9 cellular contexts compared by ENCODE assay signal in the genomic region with DNA sequence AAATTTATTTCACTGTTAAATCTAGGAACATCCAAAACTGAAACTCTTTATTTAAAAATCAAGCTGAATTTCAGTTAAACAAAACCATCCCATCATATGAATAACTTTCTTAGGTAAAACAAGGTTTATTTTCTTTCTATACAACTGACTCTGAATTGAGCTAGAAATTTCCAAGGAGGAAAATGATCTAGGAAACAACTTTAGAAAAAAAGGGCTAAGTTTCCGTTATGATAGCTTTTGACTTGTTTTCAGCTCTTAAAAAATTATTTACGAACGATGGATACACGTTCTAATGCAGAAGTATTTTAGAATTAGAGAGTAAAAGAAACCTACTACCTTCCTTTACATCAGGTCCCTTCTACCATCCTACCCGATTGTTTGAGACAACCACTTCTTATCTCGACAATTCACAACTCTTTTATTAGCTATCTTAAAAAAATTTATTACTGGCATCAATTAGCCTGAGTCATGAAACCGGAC. TPM values are rescaled to one million over a fixed set of nuclear protein-coding genes. Genes with fewer than 3 reads are reported as not detected.
DNase-seq lines count a peak whose midpoint lies in the region; ATAC-seq, FAIRE-seq and TF ChIP-seq lines count a peak whose summit lies in the region.
"Had no signal": no experiment of that assay in that cellular context is flagged by ENCODE, and none has a peak within 500 bp of the region (broad histone marks: within the 10 kb centered on the region; RNA-seq: fewer than 3 reads in every experiment).

No MANE protein-coding gene starts in this region.

- peak overlapping the region; percentile 27 for H3K27ac Mint-ChIP-seq in CD8-positive, alpha-beta T cell

- peak overlapping the region; percentile 92 for H3K4me2 ChIP-seq in PC-3 (ENCODE audit: low read length)
- peak overlapping the region; percentile 64 for H3K4me2 ChIP-seq in endothelial cell of umbilical vein (ENCODE audit: insufficient read depth, low read length)
- peak overlapping the region; percentile 92 for H3K4me2 ChIP-seq in osteoblast (ENCODE audit: insufficient read depth, low read length)

- no peaks in the 10 kb centered on the region for H3K9me2 ChIP-seq in PC-3 (replicated peaks; ENCODE audit: low read length)

- H2AFZ ChIP-seq in PC-3 (ENCODE audit: low read length) (peak overlapping the region; percentile 83), endothelial cell of umbilical vein (ENCODE audit: low read depth, low read length) (peak overlapping the region; percentile 64), osteoblast (ENCODE audit: low read length) (no peak overlapping the region)

- TF ChIP-seq CTCF in CD8-positive, alpha-beta T cell (IDR thresholded peaks at IDR 0.05), result no peak
- TF ChIP-seq CTCF in PC-3 (conservative IDR thresholded peaks at IDR 0.05; ENCODE audit: low read depth, low read length) (no peak), endothelial cell of umbilical vein (IDR thresholded peaks at IDR 0.05; ENCODE audit: extremely low read depth in 1 of 2, insufficient read depth in 1 of 2, low read depth in 1 of 2, low read length in 2 of 2) (no peak), osteoblast (IDR thresholded peaks at IDR 0.05; ENCODE audit: extremely low read depth, low read depth, low read length) (no peak)

- POLR2A ChIA-PET in CD8-positive, alpha-beta T cell (lab: Charles Lee), result interaction anchor here (1.1 to 1.7 kb wide), 5 partner anchors 11 to 128 kb away, joined by 3 to 5 read pairs (median 4); no protein-coding TSS in a partner anchor
- POLR2A ChIA-PET in PC-3 (lab: Charles Lee; ENCODE audit: unreplicated experiment) (interaction anchor here (0.6 kb wide), 1 partner anchor 50 kb away, joined by 3 read pairs; no protein-coding TSS in a partner anchor), endothelial cell of umbilical vein (lab: Charles Lee) (interaction anchor here (1.4 kb wide), 1 partner anchor 269 kb away, joined by 3 read pairs; no protein-coding TSS in a partner anchor)

- TF ChIP-seq POLR2A in endothelial cell of umbilical vein (IDR thresholded peaks at IDR 0.05; ENCODE audit: low read depth, low read length), result no peak

- no peaks in the 10 kb centered on the region for H3K9me1 ChIP-seq in endothelial cell of umbilical vein (replicated peaks; ENCODE audit: control insufficient read depth, extremely low read depth, insufficient read depth, low read length)

- H3K36me3 Mint-ChIP-seq in CD8-positive, alpha-beta T cell, result peaks cover 7% of the 10 kb centered on the region

- H3K27me3 ChIP-seq in CD8-positive, alpha-beta T cell (ENCODE audit: insufficient read depth, low read length), result no peaks in the 10 kb centered on the region
- H3K27me3 ChIP-seq in PC-3 (ENCODE audit: low read length) (peaks cover 75% of the 10 kb centered on the region), endothelial cell of umbilical vein (ENCODE audit: control insufficient read depth in 2 of 2, insufficient read depth in 2 of 2, low read length in 2 of 2) (peaks cover 9 to 29% of the 10 kb centered on the region in 2 experiments), osteoblast (ENCODE audit: insufficient read depth, low read length) (peaks cover 57% of the 10 kb centered on the region)

- peaks cover 23% of the 10 kb centered on the region for H3K79me2 ChIP-seq in PC-3 (ENCODE audit: low read length)
- H3K79me2 ChIP-seq in endothelial cell of umbilical vein (ENCODE audit: control insufficient read depth, insufficient read depth, low read length), result peaks cover 16% of the 10 kb centered on the region
- peaks cover 22% of the 10 kb centered on the region for H3K79me2 ChIP-seq in osteoblast (ENCODE audit: insufficient read depth, low read length)

- H3K27ac ChIP-seq in CD8-positive, alpha-beta T cell (ENCODE audit: low read depth, low read length), result no peak overlapping the region
- no peak overlapping the region for H3K27ac ChIP-seq in PC-3 (ENCODE audit: low read length)
- H3K27ac ChIP-seq in endothelial cell of umbilical vein (ENCODE audit: insufficient read depth, low read depth, low read length), result no peak overlapping the region
- no peak overlapping the region for H3K27ac ChIP-seq in osteoblast (ENCODE audit: low read depth, low read length)

- CTCF ChIA-PET in CD8-positive, alpha-beta T cell (lab: Charles Lee), result interaction anchor here (1.3 to 2.4 kb wide), 7 partner anchors 9 to 132 kb away, joined by 4 to 11 read pairs (median 5); no protein-coding TSS in a partner anchor
- CTCF ChIA-PET in PC-3 (lab: Charles Lee) (interaction anchor here (0.5 to 1.0 kb wide), 3 partner anchors 9 to 205 kb away, joined by 3 to 5 read pairs (median 4); no protein-coding TSS in a partner anchor), endothelial cell of umbilical vein (lab: Charles Lee) (interaction anchor here (0.7 to 4.3 kb wide), 24 partner anchors 9 to 433 kb away, joined by 3 to 46 read pairs (median 4); no protein-coding TSS in a partner anchor)

- FAIRE-seq in endothelial cell of umbilical vein (lab: Jason Lieb, UNC), result peak; percentile 77

- no peak for DNase-seq in CD8-positive, alpha-beta T cell
- DNase-seq in PC-3 (no peak), endothelial cell of umbilical vein (ENCODE audit: low read depth, low spot score) (no peak), osteoblast (ENCODE audit: insufficient read length, low spot score, missing footprints) (peak; percentile 56), pons (ENCODE audit: low spot score) (no peak), amniotic stem cell (lab: John Stamatoyannopoulos, UW) (no peak)
- DNase-seq in stimulated activated CD4-positive, alpha-beta T cell treated with anti-CD3 and anti-CD28 coated beads, Interleukin-2, amount 100 ng/mL, for 48 hours, result no peak
- DNase-seq: NCI-H2029 treated with DMSO at 0.1 percent for 48 hours had no signal

- no peaks in the 10 kb centered on the region for H3K9me3 Mint-ChIP-seq in CD8-positive, alpha-beta T cell

- no TSS peak for BruUV-seq in PC-3 (replicated peaks; lab: Mats Ljungman, UMichigan)
- BruUV-seq in endothelial cell of umbilical vein (replicated peaks; lab: Mats Ljungman, UMichigan), result no TSS peak

- no peaks in the 10 kb centered on the region for H3K4me1 ChIP-seq in CD8-positive, alpha-beta T cell (ENCODE audit: insufficient read depth, low read length)
- H3K4me1 ChIP-seq in PC-3 (ENCODE audit: insufficient read depth, low read length) (no peaks in the 10 kb centered on the region), endothelial cell of umbilical vein (ENCODE audit: control insufficient read depth, extremely low read depth, insufficient read depth, low read length) (peaks cover 2% of the 10 kb centered on the region), osteoblast (ENCODE audit: insufficient read depth, low read length) (peaks cover 13% of the 10 kb centered on the region)

- peaks cover 14% of the 10 kb centered on the region for H3K27me3 Mint-ChIP-seq in CD8-positive, alpha-beta T cell (ENCODE audit: low read depth)

- H3K4me3 Mint-ChIP-seq in CD8-positive, alpha-beta T cell, result peak overlapping the region; percentile 84

- no peaks in the 10 kb centered on the region for H4K20me1 ChIP-seq in PC-3 (ENCODE audit: low read length)
- H4K20me1 ChIP-seq in endothelial cell of umbilical vein (replicated peaks; ENCODE audit: control insufficient read depth, extremely low read depth, insufficient read depth, low read length), result no peaks in the 10 kb centered on the region
- peaks cover 9% of the 10 kb centered on the region for H4K20me1 ChIP-seq in osteoblast (ENCODE audit: insufficient read depth, low read length)

- H3K4me1 Mint-ChIP-seq in CD8-positive, alpha-beta T cell (ENCODE audit: low read depth), result peaks cover 16% of the 10 kb centered on the region

- H3K36me3 ChIP-seq in CD8-positive, alpha-beta T cell (ENCODE audit: insufficient read depth, low read length), result no peaks in the 10 kb centered on the region
- H3K36me3 ChIP-seq in PC-3 (ENCODE audit: low read depth, low read length) (no peaks in the 10 kb centered on the region), endothelial cell of umbilical vein (ENCODE audit: control insufficient read depth in 2 of 2, extremely low read depth in 1 of 2, insufficient read depth in 2 of 2, low read length in 2 of 2) (no peaks in the 10 kb centered on the region), osteoblast (ENCODE audit: insufficient read depth, low read length) (no peaks in the 10 kb centered on the region)

- H3K9ac ChIP-seq in PC-3 (ENCODE audit: low read length) (no peak overlapping the region), endothelial cell of umbilical vein (replicated peaks; ENCODE audit: extremely low read depth, insufficient read depth, low read length) (peak overlapping the region; percentile 49)

- no peak for ATAC-seq in CD8-positive, alpha-beta T cell
- ATAC-seq in PC-3 (no peak), HG02571 (IDR thresholded peaks at IDR 0.05; ENCODE audit: unreplicated experiment) (no peak)

- no peaks in the 10 kb centered on the region for H3K9me3 ChIP-seq in CD8-positive, alpha-beta T cell (ENCODE audit: low read length)
- H3K9me3 ChIP-seq in PC-3 (ENCODE audit: low read length) (no peaks in the 10 kb centered on the region), endothelial cell of umbilical vein (replicated peaks; ENCODE audit: control insufficient read depth, insufficient read depth, low read length) (no peaks in the 10 kb centered on the region), osteoblast (ENCODE audit: low read depth, low read length) (no peaks in the 10 kb centered on the region)

- intact Hi-C loops in CD8-positive, alpha-beta T cell (cut with DNase I, micrococcal nuclease), result loop anchor here (1.0 to 10.0 kb wide), 4 partner anchors 60 to 1958 kb away; partner anchors contain the start of genes ASB7 (in 1 of the 2), LINS1 (in 1 of the 2) and LYSMD4 (in 1 of the 2)
- intact Hi-C loops in PC-3 (cut with micrococcal nuclease), result loop anchor here (5.0 kb wide), 2 partner anchors 129 to 204 kb away; no protein-coding TSS in a partner anchor
- intact Hi-C loops in endothelial cell of umbilical vein (cut with micrococcal nuclease), result no loop called here

- H3F3A ChIP-seq in PC-3 (ENCODE audit: low read length, unreplicated experiment), result no peaks in the 10 kb centered on the region

- dilution Hi-C loops in endothelial cell of umbilical vein (cut with MboI; ENCODE audit: extremely low pct_ligation_motif_present, low sequenced_read_pairs), result no loop called here

- peak overlapping the region; percentile 88 for H3K4me3 ChIP-seq in CD8-positive, alpha-beta T cell (ENCODE audit: low read depth, low read length)
- H3K4me3 ChIP-seq in PC-3 (ENCODE audit: low read length) (peak overlapping the region; percentile 84), endothelial cell of umbilical vein (replicated peaks in 1 of 3; ENCODE audit: insufficient read depth in 1 of 3, low read depth in 1 of 3, low read length in 3 of 3) (peak overlapping the region; percentile 25 to 66 (median 52)), osteoblast (ENCODE audit: insufficient read depth, low read length) (peak overlapping the region; percentile 81)

RNA-seq across cellular contexts. Expression of gene IGF1R, which starts 1.8 kb away (rescaled TPM):
- 10 to 100 TPM; 30.1 to 33.8 TPM for total RNA-seq in CD8-positive, alpha-beta T cell
- 3.8 and 15.8 TPM in 2 replicates for total RNA-seq in PC-3 (2014; rRNA removed)
- 50.9 and 59.1 TPM in 2 replicates for total RNA-seq in endothelial cell of umbilical vein
- 16.1 and 19.1 TPM in 2 replicates for polyA plus RNA-seq in endothelial cell of umbilical vein
- polyA plus RNA-seq in endothelial cell of umbilical vein (2011; cell fraction: cytosol; rRNA removed), result 15.3 and 17.4 TPM in 2 replicates
- polyA plus RNA-seq in endothelial cell of umbilical vein (2011; cell fraction: nucleus; rRNA removed), result 67.9 and 76.7 TPM in 2 replicates
- polyA plus RNA-seq in endothelial cell of umbilical vein (2012), result 9.9 and 12.6 TPM in 2 replicates
- polyA minus RNA-seq in endothelial cell of umbilical vein, result 85.3 and 92.3 TPM in 2 replicates
- polyA minus RNA-seq in endothelial cell of umbilical vein (2011; cell fraction: cytosol; rRNA and poly(A)+ RNA removed), result 92.3 TPM
- polyA minus RNA-seq in endothelial cell of umbilical vein (2011; cell fraction: nucleus; rRNA and poly(A)+ RNA removed), result 126 and 128 TPM in 2 replicates
- total RNA-seq in osteoblast, result 18.8 and 30.9 TPM in 2 replicates
